20 cellular contexts compared by ENCODE assay signal in the genomic region with DNA sequence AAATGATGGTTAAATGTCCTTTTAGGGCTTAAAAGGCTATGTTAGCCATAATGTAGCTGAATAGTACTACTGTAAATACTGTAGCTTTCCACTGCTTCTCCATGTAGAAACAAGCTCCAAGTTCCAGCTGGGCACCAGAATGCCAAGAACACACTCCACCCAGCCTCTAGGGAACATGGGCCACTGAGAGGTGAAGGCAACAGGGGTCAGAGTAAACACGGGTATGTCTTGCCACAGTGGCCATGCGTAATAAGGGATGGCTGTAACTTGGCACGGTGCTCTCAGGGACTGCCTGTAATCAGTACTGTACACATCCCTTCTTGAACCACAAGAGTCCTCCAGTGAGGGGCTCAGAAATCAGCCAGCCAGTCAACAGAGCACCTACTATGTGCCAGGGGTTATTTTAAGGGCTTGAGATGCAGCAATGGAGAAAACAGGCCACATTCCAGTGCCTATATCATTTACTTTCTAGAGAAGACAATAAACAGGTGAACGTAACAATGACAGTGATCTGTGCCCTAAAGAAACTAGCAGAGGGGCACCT. TPM values are rescaled to one million over a fixed set of nuclear protein-coding genes. Genes with fewer than 3 reads are reported as not detected.
A peak's percentile ranks its signal among the peaks of the same experiment; 100 is the strongest.
DNase-seq lines count a peak whose midpoint lies in the region; ATAC-seq and TF ChIP-seq lines count a peak whose summit lies in the region.
"Had no signal": no experiment of that assay in that cellular context is flagged by ENCODE, and none has a peak within 500 bp of the region (broad histone marks: within the 10 kb centered on the region; RNA-seq: fewer than 3 reads in every experiment).

No MANE protein-coding gene starts in this region.

- no peaks in the 10 kb centered on the region for H3K27me3 ChIP-seq in upper lobe of right lung
- H3K27me3 ChIP-seq: BE2C, MG63, SJSA1 had no signal

- H3K36me3 ChIP-seq in upper lobe of right lung, result peaks cover 100% of the 10 kb centered on the region

- H3K9me3 Mint-ChIP-seq in activated naive CD4-positive, alpha-beta T cell treated with anti-CD3 and anti-CD28 coated beads, Interleukin-2, amount 50 U/mL, for 24 hours, result no peaks in the 10 kb centered on the region
- H3K9me3 Mint-ChIP-seq: H9 had no signal

- no peaks in the 10 kb centered on the region for H3K4me1 ChIP-seq in upper lobe of right lung
- H3K4me1 ChIP-seq: BE2C, SJSA1 had no signal

- DNase-seq in activated naive CD4-positive, alpha-beta T cell treated with Interleukin-2 at 50 U/mL for 16 hours, result no peak
- DNase-seq in NCI-H460 (ENCODE audit: extremely low read depth, low read depth) (peak; percentile 38), fibroblast of gingiva (ENCODE audit: low read depth) (peak; percentile 85), upper lobe of right lung (no peak)
- DNase-seq: BE2C, DMS53, GDM1, GM23248, H9, MG63, NCI-H1417, NCI-H1694 treated with DMSO at 0.1 percent for 48 hours, NCI-H2081 treated with DMSO at 0.1 percent for 48 hours, NCI-H2171 treated with DMSO at 0.1 percent for 48 hours, NCI-H526 had no signal

- H3K4me1 Mint-ChIP-seq in activated naive CD4-positive, alpha-beta T cell treated with anti-CD3 and anti-CD28 coated beads, Interleukin-2, amount 50 U/mL, for 24 hours, result no peaks in the 10 kb centered on the region
- H3K4me1 Mint-ChIP-seq: H9 had no signal

- TF ChIP-seq CTCF in upper lobe of right lung (IDR thresholded peaks at IDR 0.05), result no peak

- intact Hi-C loops in upper lobe of right lung (cut with DNase I), result no loop called here

- H3K4me3 Mint-ChIP-seq in activated naive CD4-positive, alpha-beta T cell treated with anti-CD3 and anti-CD28 coated beads, Interleukin-2, amount 50 U/mL, for 24 hours, result no peak overlapping the region
- H3K4me3 Mint-ChIP-seq: H9 had no signal

- H3K27me3 Mint-ChIP-seq in activated naive CD4-positive, alpha-beta T cell treated with anti-CD3 and anti-CD28 coated beads, Interleukin-2, amount 50 U/mL, for 24 hours, result no peaks in the 10 kb centered on the region

- no peaks in the 10 kb centered on the region for H3K9me3 ChIP-seq in upper lobe of right lung
- H3K9me3 ChIP-seq: BE2C, MG63, SJSA1 had no signal

- H3K27ac Mint-ChIP-seq in activated naive CD4-positive, alpha-beta T cell treated with anti-CD3 and anti-CD28 coated beads, Interleukin-2, amount 50 U/mL, for 24 hours, result peak overlapping the region; percentile 23
- H3K27ac Mint-ChIP-seq: H9 had no signal

- peaks cover 18% of the 10 kb centered on the region for H3K36me3 Mint-ChIP-seq in activated naive CD4-positive, alpha-beta T cell treated with anti-CD3 and anti-CD28 coated beads, Interleukin-2, amount 50 U/mL, for 24 hours

- no peak overlapping the region for H3K4me3 ChIP-seq in upper lobe of right lung
- H3K4me3 ChIP-seq: GM23248, MG63, SJSA1 had no signal

- ATAC-seq in upper lobe of right lung, result peak; percentile 11
- ATAC-seq in HG03469 (IDR thresholded peaks at IDR 0.05; ENCODE audit: unreplicated experiment), result no peak
- no peak for ATAC-seq in HG03571 (IDR thresholded peaks at IDR 0.05; ENCODE audit: unreplicated experiment)
- ATAC-seq: Right ventricle myocardium inferior had no signal

- H3K27ac ChIP-seq in upper lobe of right lung, result no peak overlapping the region
- H3K27ac ChIP-seq: GM23248, SJSA1 had no signal

RNA-seq across cellular contexts. Expression of gene LRRC59, which starts 10.8 kb away (rescaled TPM):
- total RNA-seq in NCI-H460 (2014; rRNA removed; shearing (Covaris generic)), result 165 and 175 TPM in 2 replicates
- 125 and 135 TPM in 2 replicates for polyA plus RNA-seq in NCI-H460 (2014; cell fraction: nucleus; rRNA removed)
- total RNA-seq in upper lobe of right lung, result 68.0 TPM

RNA-seq across cellular contexts. Expression of gene EME1, which starts 13.5 kb away (rescaled TPM):
- 8.4 and 14.1 TPM in 2 replicates for total RNA-seq in NCI-H460 (2014; rRNA removed; shearing (Covaris generic))
- 96.3 and 97.8 TPM in 2 replicates for polyA plus RNA-seq in NCI-H460 (2014; cell fraction: nucleus; rRNA removed)
- total RNA-seq in upper lobe of right lung, result 1.3 TPM

RNA-seq across cellular contexts. Expression of gene MRPL27, which starts 13.5 kb away (rescaled TPM):
- 61.6 and 66.7 TPM in 2 replicates for total RNA-seq in NCI-H460 (2014; rRNA removed; shearing (Covaris generic))
- 44.2 and 73.7 TPM in 2 replicates for polyA plus RNA-seq in NCI-H460 (2014; cell fraction: nucleus; rRNA removed)
- 47.1 TPM for total RNA-seq in upper lobe of right lung

RNA-seq across cellular contexts. Expression of gene ACSF2, which starts 39.5 kb away (rescaled TPM):
- total RNA-seq in NCI-H460 (2014; rRNA removed; shearing (Covaris generic)), result 10.4 and 11.7 TPM in 2 replicates
- 18.8 and 21.5 TPM in 2 replicates for polyA plus RNA-seq in NCI-H460 (2014; cell fraction: nucleus; rRNA removed)
- total RNA-seq in upper lobe of right lung, result 73.9 TPM

RNA-seq across cellular contexts. Expression of gene XYLT2, which starts 40.6 kb away (rescaled TPM):
- 19.6 and 21.0 TPM in 2 replicates for total RNA-seq in NCI-H460 (2014; rRNA removed; shearing (Covaris generic))
- polyA plus RNA-seq in NCI-H460 (2014; cell fraction: nucleus; rRNA removed), result 44.1 and 48.0 TPM in 2 replicates
- total RNA-seq in upper lobe of right lung, result 20.3 TPM

Comparison
In these comparisons a context has a peak if more than half of its experiments do, and no peak if none do; other contexts are left out.
1. DNase-seq: peak in NCI-H460 (single experiment) and fibroblast of gingiva (single experiment); none in activated naive CD4-positive, alpha-beta T cell treated with Interleukin-2 at 50 U/mL for 16 hours (single experiment) and upper lobe of right lung (single experiment).